ENCODE assay signal across 33 cellular contexts in genomic region chrX:118588715-118589114, GRCh38.
"Had no signal": no experiment of that assay in that cellular context is flagged by ENCODE, and none has a peak within 500 bp of the region (broad histone marks: within the 10 kb centered on the region; RNA-seq: fewer than 3 reads in every experiment).

No MANE protein-coding gene starts in this region.

- H3K4me1 ChIP-seq: adrenal gland, body of pancreas, SJCRH30 had no signal

- H3K27ac ChIP-seq: adrenal gland, body of pancreas, KMS-11, RWPE1, SJCRH30 had no signal

- H3K27ac Mint-ChIP-seq: activated T-helper 1 cell treated with anti-CD3 and anti-CD28 coated beads, Interleukin-12 subunit alpha, Interleukin-12 subunit beta, Interleukin-2, Interleukin-4 antibody, amounts not matched to agents 30 ng/mL and 10 ng/mL and 1 ng/mL, durations not matched to agents 14 hours and 24 hours and 36 hours; T-helper 1 cell treated with Interleukin-12 subunit alpha and Interleukin-12 subunit beta and Interleukin-4 antibody, amounts not matched to agents 30 μg/mL and 1 μg/mL, for 36 hours; WTC11 had no signal

- H3K27me3 ChIP-seq: body of pancreas, MG63, SJCRH30 had no signal

- H3K4me2 ChIP-seq: KMS-11, SK-N-SH had no signal

- H3K9ac ChIP-seq: KMS-11, SK-N-SH had no signal

- H3K36me3 ChIP-seq: adrenal gland, MG63, SJCRH30 had no signal

- H3K36me3 Mint-ChIP-seq: activated naive CD8-positive, alpha-beta T cell had no signal

- H3K9me3 Mint-ChIP-seq: activated T-helper 1 cell treated with anti-CD3 and anti-CD28 coated beads, Interleukin-12 subunit alpha, Interleukin-12 subunit beta, Interleukin-2, Interleukin-4 antibody, amounts not matched to agents 30 ng/mL and 10 ng/mL and 1 ng/mL, durations not matched to agents 14 hours and 24 hours and 36 hours; T-helper 1 cell treated with Interleukin-12 subunit alpha and Interleukin-12 subunit beta and Interleukin-4 antibody, amounts not matched to agents 30 μg/mL and 1 μg/mL, for 36 hours; WTC11 had no signal

- DNase-seq: activated CD4-positive, alpha-beta T cell treated with anti-CD3 and anti-CD28 coated beads for 48 hours; activated CD4-positive, alpha-beta T cell treated with anti-CD3 and anti-CD28 coated beads, Interleukin-2, amount 50 U/mL, for 4 hours; activated CD4-positive, CD25-positive, alpha-beta regulatory T cell treated with anti-CD3 and anti-CD28 coated beads, Interleukin-2, amount 50 U/mL, for 72 hours; activated CD8-positive, alpha-beta memory T cell treated with anti-CD3 and anti-CD28 coated beads, Interleukin-2, amount 50 U/mL, for 4 hours; activated effector memory CD4-positive, alpha-beta T cell treated with Interleukin-2 at 50 U/mL for 16 hours; activated naive CD4-positive, alpha-beta T cell treated with Interleukin-2 at 50 U/mL for 16 hours; adrenal gland; aorta; body of pancreas; central memory CD4-positive, alpha-beta T cell; MG63; MV-4-11; NCI-H1092 treated with DMSO at 0.1 percent for 48 hours; NCI-H1417 treated with DMSO at 0.1 percent for 48 hours; NCI-H1694; NCI-H2029; NCI-H2107; NCI-H2171 treated with DMSO at 0.1 percent for 48 hours; NCI-H226; NCI-H526 treated with DMSO at 0.1 percent for 48 hours; NK-92 treated with Interleukin-12 subunit alpha and Interleukin-12 subunit beta, amount 100 ng/mL, for 24 hours; OCI-M1; Right ventricle myocardium superior; SJCRH30; SK-N-SH; T-helper 9 cell had no signal

- FAIRE-seq: bronchial epithelial cell had no signal

- H3K27me3 Mint-ChIP-seq: activated naive CD8-positive, alpha-beta T cell had no signal

- H3K9me3 ChIP-seq: adrenal gland, body of pancreas, MG63, SJCRH30, SK-N-SH had no signal

- H3K4me3 Mint-ChIP-seq: activated naive CD8-positive, alpha-beta T cell; activated T-helper 1 cell treated with anti-CD3 and anti-CD28 coated beads, Interleukin-12 subunit alpha, Interleukin-12 subunit beta, Interleukin-2, Interleukin-4 antibody, amounts not matched to agents 30 ng/mL and 10 ng/mL and 1 ng/mL, durations not matched to agents 14 hours and 24 hours and 36 hours; T-helper 1 cell treated with Interleukin-12 subunit alpha and Interleukin-12 subunit beta and Interleukin-4 antibody, amounts not matched to agents 30 μg/mL and 1 μg/mL, for 36 hours; WTC11 had no signal

- H3K4me3 ChIP-seq: adrenal gland, body of pancreas, MG63, SJCRH30 had no signal
